In the genomic region with DNA sequence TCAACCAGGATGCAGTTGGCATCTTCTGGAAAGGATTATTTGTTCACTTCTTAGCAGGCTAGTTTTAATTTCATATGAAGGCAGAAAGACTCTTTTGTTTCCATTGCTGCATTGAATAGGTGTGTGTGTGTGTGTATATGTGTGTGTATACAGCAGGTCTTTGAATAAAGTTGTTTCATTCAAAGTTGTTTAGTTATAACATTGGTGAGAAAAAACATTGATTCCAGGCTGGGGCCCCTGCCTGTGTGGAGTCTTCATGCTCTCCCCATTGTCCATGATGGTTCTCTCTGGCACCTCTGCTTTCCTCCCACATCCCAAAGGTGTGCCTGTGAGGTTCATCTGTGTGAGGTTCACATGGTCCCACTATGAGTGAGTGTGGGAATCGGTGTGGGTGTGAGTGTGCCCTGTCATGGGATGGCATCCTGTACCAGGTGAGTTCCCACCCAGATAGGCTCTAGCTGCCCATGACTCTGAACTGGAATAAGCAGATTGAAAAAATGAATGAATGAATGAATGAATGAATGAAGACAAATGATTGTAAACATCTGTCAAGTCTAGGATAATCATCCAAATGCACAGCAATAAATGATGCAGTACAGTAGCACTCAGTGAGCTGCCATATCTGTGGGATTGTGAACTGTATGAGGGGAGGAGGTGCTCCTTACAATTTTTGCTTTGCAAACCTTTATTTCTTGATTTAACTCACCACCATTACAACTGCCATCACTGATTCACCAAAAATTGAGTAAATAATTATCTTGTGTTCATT, we compare ENCODE assay signal across 20 cellular contexts.
DNase-seq lines count a peak whose midpoint lies in the region; ATAC-seq, FAIRE-seq and TF ChIP-seq lines count a peak whose summit lies in the region.
"Had no signal": no experiment of that assay in that cellular context is flagged by ENCODE, and none has a peak within 500 bp of the region (broad histone marks: within the 10 kb centered on the region; RNA-seq: fewer than 3 reads in every experiment).

No MANE protein-coding gene starts in this region.

- H3K27ac ChIP-seq in K562 (ENCODE audit: extremely low read depth, low read depth, low read length), result no peak overlapping the region
- no peak overlapping the region for H3K27ac ChIP-seq in right lobe of liver
- H3K27ac ChIP-seq: GM23248 had no signal

- H3K9me3 Mint-ChIP-seq in stimulated activated effector memory CD8-positive, alpha-beta T cell treated with anti-CD3 and anti-CD28 coated beads, Interleukin-12 subunit alpha, Interleukin-12 subunit beta, amount 100 ng/mL, for 72 hours, result peaks cover 3% of the 10 kb centered on the region
- H3K9me3 Mint-ChIP-seq in activated T-helper 1 cell treated with anti-CD3 and anti-CD28 coated beads, Interleukin-12 subunit alpha, Interleukin-12 subunit beta, Interleukin-2, Interleukin-4 antibody, amounts not matched to agents 30 ng/mL and 10 ng/mL and 1 ng/mL, durations not matched to agents 14 hours and 24 hours and 36 hours, result peaks cover 22% of the 10 kb centered on the region

- in situ Hi-C loops in K562 (cut with MboI), result no loop called here

- FAIRE-seq in K562 (lab: Jason Lieb, UNC), result no peak
- FAIRE-seq: GM12891, GM18507, H1 had no signal

- no peak overlapping the region for H3K27ac Mint-ChIP-seq in stimulated activated effector memory CD8-positive, alpha-beta T cell treated with anti-CD3 and anti-CD28 coated beads, Interleukin-12 subunit alpha, Interleukin-12 subunit beta, amount 100 ng/mL, for 72 hours
- H3K27ac Mint-ChIP-seq in activated T-helper 1 cell treated with anti-CD3 and anti-CD28 coated beads, Interleukin-12 subunit alpha, Interleukin-12 subunit beta, Interleukin-2, Interleukin-4 antibody, amounts not matched to agents 30 ng/mL and 10 ng/mL and 1 ng/mL, durations not matched to agents 14 hours and 24 hours and 36 hours, result no peak overlapping the region
- H3K27ac Mint-ChIP-seq: CD4-positive, alpha-beta memory T cell had no signal

- no peak overlapping the region for H2AFZ ChIP-seq in K562 (ENCODE audit: low read depth, low read length)
- H2AFZ ChIP-seq: GM23248 had no signal

- H3K9ac ChIP-seq in K562 (ENCODE audit: insufficient read depth in 1 of 2, low read depth in 2 of 2, low read length in 2 of 2), result no peak overlapping the region
- H3K9ac ChIP-seq: GM23248 had no signal

- H3K4me3 ChIP-seq in K562 (no peak overlapping the region), right lobe of liver (no peak overlapping the region), mucosa of descending colon (no peak overlapping the region)
- H3K4me3 ChIP-seq: GM23248 had no signal

- DNase-seq in K562 (ENCODE audit: extremely low read depth in 1 of 4, low spot score in 3 of 4), result no peak
- no peak for DNase-seq in right lobe of liver
- DNase-seq in stimulated activated effector memory CD8-positive, alpha-beta T cell treated with anti-CD3 and anti-CD28 coated beads, Interleukin-12 subunit alpha, Interleukin-12 subunit beta, amount 100 ng/mL, for 72 hours (ENCODE audit: low spot score in 2 of 2), result no peak
- no peak for DNase-seq in activated T-helper 1 cell treated with anti-CD3 and anti-CD28 coated beads, Interleukin-12 subunit alpha, Interleukin-12 subunit beta, Interleukin-2, Interleukin-4 antibody, amounts not matched to agents 30 ng/mL and 10 ng/mL and 1 ng/mL, durations not matched to agents 14 hours and 24 hours and 36 hours (ENCODE audit: low spot score)
- no peak for DNase-seq in NCI-H1048 (lab: John Stamatoyannopoulos, UW)
- DNase-seq in mucosa of descending colon, result no peak
- DNase-seq: C1 segment of cervical spinal cord; Calu3; CD4-positive, alpha-beta memory T cell; COR-L47; DMS53; DMS79 treated with DMSO at 0.1 percent for 48 hours; GF-D8; GM23248; H7 had no signal

- no peak for TF ChIP-seq RAD21 in K562 (CRISPR knock-in tag; conservative IDR thresholded peaks at IDR 0.05 in 1 of 2, IDR thresholded peaks at IDR 0.05 in 1 of 2)

- H4K20me1 ChIP-seq in K562 (replicated peaks; ENCODE audit: control insufficient read depth, insufficient read depth, low read length), result no peaks in the 10 kb centered on the region

- WGBS in K562 (ENCODE audit: insufficient coverage, low coverage, missing lambda C conversion rate), result 6% methylated on average over 1 of the region's 1 CpG
- WGBS in right lobe of liver (ENCODE audit: insufficient coverage, low coverage, low lambda C conversion rate, missing lambda C conversion rate), result no CpG with 5 or more reads among the region's 1 CpG

- CTCF ChIA-PET in K562 (lab: Yijun Ruan, JAX; ENCODE audit: low intra/inter-chr PET ratio), result no interaction called here

- intact Hi-C loops in K562 (cut with micrococcal nuclease), result no loop called here
- intact Hi-C loops in right lobe of liver (cut with DNase I), result no loop called here
- intact Hi-C loops in activated T-helper 1 cell treated with anti-CD3 and anti-CD28 coated beads, Interleukin-12 subunit alpha, Interleukin-12 subunit beta, Interleukin-2, Interleukin-4 antibody, amounts not matched to agents 30 ng/mL and 10 ng/mL and 1 ng/mL, durations not matched to agents 14 hours and 24 hours and 36 hours (cut with micrococcal nuclease), result no loop called here
- intact Hi-C loops in mucosa of descending colon (cut with DNase I, micrococcal nuclease), result no loop called here

- TF ChIP-seq CTCF in K562 (IDR thresholded peaks at IDR 0.05 in 2 of 3, conservative IDR thresholded peaks at IDR 0.05 in 1 of 3; ENCODE audit: insufficient read depth in 2 of 3, low read depth in 1 of 3, low read length in 3 of 3), result no peak
- TF ChIP-seq CTCF in right lobe of liver (IDR thresholded peaks at IDR 0.05), result no peak
- TF ChIP-seq CTCF in mucosa of descending colon (IDR thresholded peaks at IDR 0.05), result no peak

- no peaks in the 10 kb centered on the region for H3K4me1 Mint-ChIP-seq in stimulated activated effector memory CD8-positive, alpha-beta T cell treated with anti-CD3 and anti-CD28 coated beads, Interleukin-12 subunit alpha, Interleukin-12 subunit beta, amount 100 ng/mL, for 72 hours
- no peaks in the 10 kb centered on the region for H3K4me1 Mint-ChIP-seq in activated T-helper 1 cell treated with anti-CD3 and anti-CD28 coated beads, Interleukin-12 subunit alpha, Interleukin-12 subunit beta, Interleukin-2, Interleukin-4 antibody, amounts not matched to agents 30 ng/mL and 10 ng/mL and 1 ng/mL, durations not matched to agents 14 hours and 24 hours and 36 hours (ENCODE audit: low read depth)
- H3K4me1 Mint-ChIP-seq: CD4-positive, alpha-beta memory T cell had no signal

- no TSS peak for BruUV-seq in K562 (replicated peaks; lab: Mats Ljungman, UMichigan)

- H3K36me3 ChIP-seq in K562 (ENCODE audit: control insufficient read depth, insufficient read depth, low read length), result no peaks in the 10 kb centered on the region
- H3K36me3 ChIP-seq in right lobe of liver, result no peaks in the 10 kb centered on the region
- no peaks in the 10 kb centered on the region for H3K36me3 ChIP-seq in mucosa of descending colon (ENCODE audit: low read depth)

- no peaks in the 10 kb centered on the region for H3K36me3 Mint-ChIP-seq in stimulated activated effector memory CD8-positive, alpha-beta T cell treated with anti-CD3 and anti-CD28 coated beads, Interleukin-12 subunit alpha, Interleukin-12 subunit beta, amount 100 ng/mL, for 72 hours
- peaks cover 1% of the 10 kb centered on the region for H3K36me3 Mint-ChIP-seq in activated T-helper 1 cell treated with anti-CD3 and anti-CD28 coated beads, Interleukin-12 subunit alpha, Interleukin-12 subunit beta, Interleukin-2, Interleukin-4 antibody, amounts not matched to agents 30 ng/mL and 10 ng/mL and 1 ng/mL, durations not matched to agents 14 hours and 24 hours and 36 hours (ENCODE audit: low read depth)
- H3K36me3 Mint-ChIP-seq: CD4-positive, alpha-beta memory T cell had no signal

- no peaks in the 10 kb centered on the region for H3K27me3 ChIP-seq in K562 (ENCODE audit: control insufficient read depth in 2 of 2, insufficient read depth in 2 of 2, low read length in 2 of 2)
- H3K27me3 ChIP-seq in right lobe of liver, result no peaks in the 10 kb centered on the region

- no peaks in the 10 kb centered on the region for H3K9me1 ChIP-seq in K562 (ENCODE audit: control insufficient read depth, insufficient read depth, low read length)

- H3K9me3 ChIP-seq in K562 (replicated peaks; ENCODE audit: control insufficient read depth, insufficient read depth, low read depth, low read length), result no peaks in the 10 kb centered on the region
- H3K9me3 ChIP-seq in right lobe of liver, result no peaks in the 10 kb centered on the region
- no peaks in the 10 kb centered on the region for H3K9me3 ChIP-seq in mucosa of descending colon

- no peak for TF ChIP-seq EP300 in K562 (IDR thresholded peaks at IDR 0.05; ENCODE audit: low read length)

- POLR2A ChIA-PET in K562 (lab: Yijun Ruan, JAX), result no interaction called here

- H3K4me3 Mint-ChIP-seq in stimulated activated effector memory CD8-positive, alpha-beta T cell treated with anti-CD3 and anti-CD28 coated beads, Interleukin-12 subunit alpha, Interleukin-12 subunit beta, amount 100 ng/mL, for 72 hours, result no peak overlapping the region
- H3K4me3 Mint-ChIP-seq in activated T-helper 1 cell treated with anti-CD3 and anti-CD28 coated beads, Interleukin-12 subunit alpha, Interleukin-12 subunit beta, Interleukin-2, Interleukin-4 antibody, amounts not matched to agents 30 ng/mL and 10 ng/mL and 1 ng/mL, durations not matched to agents 14 hours and 24 hours and 36 hours, result no peak overlapping the region
- H3K4me3 Mint-ChIP-seq: CD4-positive, alpha-beta memory T cell had no signal

- H3K4me1 ChIP-seq in K562 (replicated peaks in 1 of 2; ENCODE audit: control insufficient read depth in 2 of 2, insufficient read depth in 2 of 2, low read length in 2 of 2) (no peaks in the 10 kb centered on the region), right lobe of liver (no peaks in the 10 kb centered on the region), mucosa of descending colon (ENCODE audit: low read depth) (no peaks in the 10 kb centered on the region)

- TF ChIP-seq POLR2A in K562 (conservative IDR thresholded peaks at IDR 0.05) (no peak), right lobe of liver (IDR thresholded peaks at IDR 0.05) (no peak)

- ATAC-seq in K562 (no peak), right lobe of liver (peak in 3 of 4 donors; percentile 13 to 45 (median 26)), GM19463 (IDR thresholded peaks at IDR 0.05; ENCODE audit: unreplicated experiment) (no peak), mucosa of descending colon (no peak)
- peak; percentile 45 for ATAC-seq in stimulated activated effector memory CD8-positive, alpha-beta T cell treated with anti-CD3 and anti-CD28 coated beads, Interleukin-12 subunit alpha, Interleukin-12 subunit beta, amount 100 ng/mL, for 72 hours
- ATAC-seq: HCT116 had no signal

- peaks cover 3% of the 10 kb centered on the region for H3K27me3 Mint-ChIP-seq in activated T-helper 1 cell treated with anti-CD3 and anti-CD28 coated beads, Interleukin-12 subunit alpha, Interleukin-12 subunit beta, Interleukin-2, Interleukin-4 antibody, amounts not matched to agents 30 ng/mL and 10 ng/mL and 1 ng/mL, durations not matched to agents 14 hours and 24 hours and 36 hours (ENCODE audit: insufficient read depth)

- H3K79me2 ChIP-seq in K562 (ENCODE audit: control insufficient read depth, insufficient read depth, low read length), result no peaks in the 10 kb centered on the region

- no peak overlapping the region for H3K4me2 ChIP-seq in K562 (ENCODE audit: insufficient read depth, low read length)

TF ChIP-seq in K562, 482 proteins besides CTCF, POLR2A, EP300 and RAD21 (continues in another document):
- TF ChIP-seq ATF7 (IDR thresholded peaks at IDR 0.05), result no peak
- TF ChIP-seq ZNF24 (IDR thresholded peaks at IDR 0.05), result peak; percentile 29; the same call in 1 of the 2 replicates

Comparison
In these comparisons a context has a peak if more than half of its experiments do, and no peak if none do; other contexts are left out.
1. ATAC-seq: peak in right lobe of liver (3 of 4) and stimulated activated effector memory CD8-positive, alpha-beta T cell treated with anti-CD3 and anti-CD28 coated beads, Interleukin-12 subunit alpha, Interleukin-12 subunit beta, amount 100 ng/mL, for 72 hours (single experiment); none in K562 (single experiment), GM19463 (single experiment) and mucosa of descending colon (single experiment).